Comparison of ENCODE assay signal across 8 cellular contexts in genomic region chr1:38003261-38004250, GRCh38. TPM values are rescaled to one million over a fixed set of nuclear protein-coding genes. Genes with fewer than 3 reads are reported as not detected.
A peak's percentile ranks its signal among the peaks of the same experiment; 100 is the strongest.
DNase-seq lines count a peak whose midpoint lies in the region; ATAC-seq and TF ChIP-seq lines count a peak whose summit lies in the region.

No MANE protein-coding gene starts in this region.

- no peak overlapping the region for H4K5ac ChIP-seq in IMR-90 (ENCODE audit: low read depth, low read length)

- peak overlapping the region; percentile 63; the same call in 1 of the 2 replicates for H4K91ac ChIP-seq in IMR-90 (ENCODE audit: insufficient read depth, low read depth, low read length)

- peak; percentile 3 for ATAC-seq in IMR-90 (ENCODE audit: low read depth)

- H3K4me1 ChIP-seq in IMR-90 (ENCODE audit: control insufficient read depth, insufficient read depth, low read length) (peaks cover 33% of the 10 kb centered on the region), muscle layer of duodenum (ENCODE audit: control insufficient read depth in 1 of 2, insufficient read depth in 2 of 2, low read length in 2 of 2) (peaks cover 27 to 49% of the 10 kb centered on the region in 2 donors)

- H3K4ac ChIP-seq in IMR-90 (ENCODE audit: low read depth, low read length): peak overlapping the region; percentile 93

- POLR2A ChIA-PET in IMR-90 (lab: Charles Lee; ENCODE audit: unreplicated experiment): no interaction called here

- dilution Hi-C loops in IMR-90 (cut with HindIII; ENCODE audit: low sequenced_read_pairs, unreplicated experiment): no loop called here

- peak overlapping the region; percentile 47 for H3K56ac ChIP-seq in IMR-90 (ENCODE audit: extremely low read depth, insufficient read depth, low read length)

- peaks cover 19 to 58% of the 10 kb centered on the region in 2 experiments; a peak in 3 of 4 replicates for H3K79me1 ChIP-seq in IMR-90 (ENCODE audit: low read depth in 1 of 2, low read length in 2 of 2)

- H4K20me1 ChIP-seq in IMR-90 (ENCODE audit: insufficient read depth, low read length): peaks cover 14% of the 10 kb centered on the region; the same call in 1 of the 2 replicates

- H2AK9ac ChIP-seq in IMR-90 (replicated peaks; ENCODE audit: low read depth, low read length, poor library complexity): peak overlapping the region; percentile 91

- peak overlapping the region; percentile 29 for H2BK5ac ChIP-seq in IMR-90 (ENCODE audit: low read depth, low read length, poor library complexity, severe bottlenecking)

- no peak overlapping the region for H2BK120ac ChIP-seq in IMR-90 (ENCODE audit: low read depth, low read length)

- peak overlapping the region; percentile 88 for H3K27ac ChIP-seq in IMR-90 (ENCODE audit: insufficient read depth, low read length)
- peak overlapping the region; percentile 29 for H3K27ac ChIP-seq in cingulate gyrus (ENCODE audit: low read depth, low read length)
- peak overlapping the region; percentile 85 for H3K27ac ChIP-seq in muscle layer of duodenum (ENCODE audit: low read length)

- H3K9me3 ChIP-seq in IMR-90 (ENCODE audit: control insufficient read depth, insufficient read depth, low read length): no peaks in the 10 kb centered on the region
- H3K9me3 ChIP-seq in muscle layer of duodenum (ENCODE audit: control insufficient read depth in 1 of 2, low read length in 2 of 2): no peaks in the 10 kb centered on the region

- peak overlapping the region; percentile 99 for H3K23ac ChIP-seq in IMR-90 (ENCODE audit: low read depth, low read length)

- CTCF ChIA-PET in IMR-90 (lab: Yijun Ruan, JAX): interaction anchor here (0.7 kb wide), 2 partner anchors 15 to 53 kb away, joined by 3 to 4 read pairs; no protein-coding TSS in a partner anchor

- H2BK15ac ChIP-seq in IMR-90 (ENCODE audit: low read depth, low read length): no peak overlapping the region; the same call in 2 of the 3 replicates

- peak overlapping the region; percentile 46 to 75; a peak in 1 of 4 replicates for H4K8ac ChIP-seq in IMR-90 (ENCODE audit: low read depth in 2 of 2, low read length in 2 of 2)

- peaks cover 19% of the 10 kb centered on the region for H3K9me1 ChIP-seq in IMR-90 (ENCODE audit: insufficient read depth, low read length)

- peak overlapping the region; percentile 8 for H2AFZ ChIP-seq in IMR-90 (replicated peaks; ENCODE audit: low read length, poor library complexity)

- peaks cover 8% of the 10 kb centered on the region for H3K36me3 ChIP-seq in IMR-90 (ENCODE audit: control insufficient read depth, insufficient read depth, low read length)
- H3K36me3 ChIP-seq in muscle layer of duodenum (ENCODE audit: control insufficient read depth in 1 of 2, insufficient read depth in 2 of 2, low read length in 2 of 2): peaks cover 3 to 13% of the 10 kb centered on the region in 2 donors

- no peak for TF ChIP-seq CTCF in IMR-90 (conservative IDR thresholded peaks at IDR 0.05; ENCODE audit: low read depth, low read length)

- no peak overlapping the region for H3K18ac ChIP-seq in IMR-90 (ENCODE audit: low read depth, low read length)

- H3K9ac ChIP-seq in IMR-90 (ENCODE audit: low read depth, low read length): peak overlapping the region; percentile 99

- DNase-seq in Ammon's horn (ENCODE audit: low spot score) (peak; percentile 32), IMR-90 (peak; percentile 41), AG08395 (ENCODE audit: low spot score) (no peak), DMS153 (lab: John Stamatoyannopoulos, UW) (no peak), NCI-H1417 treated with DMSO at 0.1 percent for 48 hours (lab: John Stamatoyannopoulos, UW) (no peak)
- DNase-seq in activated CD4-positive, alpha-beta T cell treated with anti-CD3 and anti-CD28 coated beads for 48 hours: no peak

- H3K27me3 ChIP-seq in IMR-90 (ENCODE audit: control insufficient read depth, insufficient read depth, low read length) (no peaks in the 10 kb centered on the region), muscle layer of duodenum (ENCODE audit: low read depth, low read length) (no peaks in the 10 kb centered on the region)

- no peak for TF ChIP-seq POLR2A in IMR-90 (IDR thresholded peaks at IDR 0.05; ENCODE audit: low read depth, low read length)

- no peak overlapping the region for H2BK20ac ChIP-seq in IMR-90 (ENCODE audit: low read depth, low read length)

- peak overlapping the region; percentile 90; the same call in 1 of the 2 replicates for H2AK5ac ChIP-seq in IMR-90 (ENCODE audit: low read depth, low read length)

- TF ChIP-seq RAD21 in IMR-90 (IDR thresholded peaks at IDR 0.05; ENCODE audit: low read length): no peak

- in situ Hi-C loops in IMR-90 (cut with MboI; ENCODE audit: low sequenced_read_pairs): loop anchor here (25.0 kb wide), 3 partner anchors 416 to 1541 kb away; partner anchors contain the start of genes GNL2, MRPS15 and OSCP1

- H3K4me2 ChIP-seq in IMR-90 (ENCODE audit: low read depth, low read length): peak overlapping the region; percentile 74

- H3K14ac ChIP-seq in IMR-90 (replicated peaks; ENCODE audit: low read depth, low read length): peak overlapping the region; percentile 97

- H3K4me3 ChIP-seq in IMR-90 (ENCODE audit: insufficient read depth, low read depth, low read length) (peak overlapping the region; percentile 92), muscle layer of duodenum (ENCODE audit: low read depth in 1 of 2, low read length in 2 of 2) (peak overlapping the region; percentile 68 to 77)

- intact Hi-C loops in IMR-90 (cut with micrococcal nuclease): no loop called here

- BruUV-seq in IMR-90 (replicated peaks; lab: Mats Ljungman, UMichigan): TSS peak; percentile 55

- 100% methylated on average over 1 of the region's 8 CpGs; no CpG with 5 or more reads in 1 of the 2 experiments for WGBS in IMR-90 (ENCODE audit: extremely low coverage in 2 of 2, insufficient read length in 1 of 2), 2 experiments

TF ChIP-seq in IMR-90, 13 proteins besides CTCF, POLR2A, EP300 and RAD21:
- no peak for TF ChIP-seq MXI1 (IDR thresholded peaks at IDR 0.05; ENCODE audit: borderline replicate concordance, low read depth, low read length)
- peak; percentile 29 for TF ChIP-seq USF2 (IDR thresholded peaks at IDR 0.05; ENCODE audit: low read depth, low read length)
- TF ChIP-seq MAFK (IDR thresholded peaks at IDR 0.05; ENCODE audit: low read depth, low read length): no peak
- TF ChIP-seq RCOR1 (IDR thresholded peaks at IDR 0.05; ENCODE audit: insufficient replicate concordance, low read length): no peak
TF ChIP-seq in IMR-90: peak in this region for 1.

RNA-seq across cellular contexts. Expression of gene FHL3, which starts 1.8 kb away (rescaled TPM):
- total RNA-seq in IMR-90 (2012; rRNA removed): 7.2 and 11.5 TPM in 2 replicates
- polyA plus RNA-seq in IMR-90 (2012; rRNA removed): 26.0 and 27.1 TPM in 2 replicates
- 25.2 and 47.0 TPM in 2 replicates for polyA plus RNA-seq in IMR-90 (2012; cell fraction: cytosol; rRNA removed)
- 24.2 and 52.9 TPM in 2 replicates for polyA plus RNA-seq in IMR-90 (2012; cell fraction: nucleus; rRNA removed; ENCODE audit: low replicate concordance)

RNA-seq across cellular contexts. Expression of gene UTP11, which starts 9.0 kb away (rescaled TPM):
- 27.8 and 58.3 TPM in 2 replicates for total RNA-seq in IMR-90 (2012; rRNA removed)
- 19.3 and 22.0 TPM in 2 replicates for polyA plus RNA-seq in IMR-90 (2012; rRNA removed)
- polyA plus RNA-seq in IMR-90 (2012; cell fraction: cytosol; rRNA removed): 7.2 and 12.9 TPM in 2 replicates
- 2.1 and 14.6 TPM in 2 replicates for polyA plus RNA-seq in IMR-90 (2012; cell fraction: nucleus; rRNA removed; ENCODE audit: low replicate concordance)

RNA-seq across cellular contexts. Expression of gene SF3A3, which starts 13.7 kb away (rescaled TPM):
- total RNA-seq in IMR-90 (2012; rRNA removed): 90.0 and 109 TPM in 2 replicates
- 35.7 and 39.9 TPM in 2 replicates for polyA plus RNA-seq in IMR-90 (2012; rRNA removed)
- polyA plus RNA-seq in IMR-90 (2012; cell fraction: cytosol; rRNA removed): 7.2 and 42.6 TPM in 2 replicates
- 10.4 and 48.2 TPM in 2 replicates for polyA plus RNA-seq in IMR-90 (2012; cell fraction: nucleus; rRNA removed; ENCODE audit: low replicate concordance)

RNA-seq across cellular contexts. Expression of gene POU3F1, which starts 43.0 kb away (rescaled TPM):
- not detected in 2 replicates for total RNA-seq in IMR-90 (2012; rRNA removed)
- not detected in 2 replicates for polyA plus RNA-seq in IMR-90 (2012; rRNA removed)
- polyA plus RNA-seq in IMR-90 (2012; cell fraction: cytosol; rRNA removed): 0.03 TPM in 1 of 2 replicates, not detected in the other
- 0.03 TPM in 1 of 2 replicates, not detected in the other for polyA plus RNA-seq in IMR-90 (2012; cell fraction: nucleus; rRNA removed; ENCODE audit: low replicate concordance)

RNA-seq across cellular contexts. Expression of gene INPP5B, which starts 56.7 kb away (rescaled TPM):
- 17.2 and 20.4 TPM in 2 replicates for total RNA-seq in IMR-90 (2012; rRNA removed)
- 8.0 and 9.4 TPM in 2 replicates for polyA plus RNA-seq in IMR-90 (2012; rRNA removed)
- polyA plus RNA-seq in IMR-90 (2012; cell fraction: cytosol; rRNA removed): 4.2 and 4.5 TPM in 2 replicates
- 11.0 and 21.5 TPM in 2 replicates for polyA plus RNA-seq in IMR-90 (2012; cell fraction: nucleus; rRNA removed; ENCODE audit: low replicate concordance)

Comparison
In these comparisons a context has a peak if more than half of its experiments do, and no peak if none do; other contexts are left out.
1. DNase-seq: peak in Ammon's horn (single experiment) and IMR-90 (single experiment); none in AG08395 (single experiment), DMS153 (single experiment), NCI-H1417 treated with DMSO at 0.1 percent for 48 hours (single experiment) and activated CD4-positive, alpha-beta T cell treated with anti-CD3 and anti-CD28 coated beads for 48 hours (single experiment).
2. H3K27ac ChIP-seq: peak in every context shown above with its lines; median percentile 88 in IMR-90; 85 in muscle layer of duodenum; 29 in cingulate gyrus.